Comparison of ENCODE assay signal across 28 cellular contexts in genomic region chr11:69864930-69865661, GRCh38. TPM values are rescaled to one million over a fixed set of nuclear protein-coding genes. Genes with fewer than 3 reads are reported as not detected.
"Had no signal": no experiment of that assay in that cellular context is flagged by ENCODE, and none has a peak within 500 bp of the region (broad histone marks: within the 10 kb centered on the region; RNA-seq: fewer than 3 reads in every experiment).

No MANE protein-coding gene starts in this region.

- H3K4me3 ChIP-seq: left ventricle myocardium inferior, mucosa of descending colon, SK-N-MC, thyroid gland, upper lobe of right lung had no signal

- H3K27me3 ChIP-seq: thyroid gland had no signal

- DNase-seq: activated CD4-positive, alpha-beta T cell treated with anti-CD3 and anti-CD28 coated beads, Interleukin-2, amount 10 ng/mL, durations not matched to agents 7 days and 5 days; activated CD4-positive, CD25-positive, alpha-beta regulatory T cell treated with anti-CD3 and anti-CD28 coated beads, Interleukin-2, amount 50 U/mL, for 72 hours; activated CD8-positive, alpha-beta T cell treated with anti-CD3 and anti-CD28 coated beads for 36 hours; activated naive CD4-positive, alpha-beta T cell treated with anti-CD3 and anti-CD28 coated beads for 36 hours; activated naive CD8-positive, alpha-beta T cell treated with anti-CD3 and anti-CD28 coated beads, Interleukin-2, amount 10 ng/mL, durations not matched to agents 7 days and 5 days; activated T-cell treated with anti-CD3 and anti-CD28 coated beads, Interleukin-2, amount 50 U/mL, for 4 hours; amygdala; effector CD8-positive, alpha-beta T cell; foreskin melanocyte; kidney glomerular epithelial cell; left ventricle myocardium inferior; mucosa of descending colon; retina; stimulated activated CD4-positive, alpha-beta T cell treated with anti-CD3 and anti-CD28 coated beads, Interleukin-4, amount 100 ng/mL, for 4 hours; stimulated activated naive CD8-positive, alpha-beta T cell treated with anti-CD3 and anti-CD28 coated beads, Interleukin-15, Interleukin-2, amounts not matched to agents 100 U/mL and 50 U/mL, for 24 hours; thyroid gland had no signal

- H3K4me3 Mint-ChIP-seq: activated CD4-positive, alpha-beta T cell treated with anti-CD3 and anti-CD28 coated beads, Interleukin-2, amount 10 ng/mL, durations not matched to agents 7 days and 5 days; activated CD8-positive, alpha-beta T cell treated with anti-CD3 and anti-CD28 coated beads for 36 hours; activated naive CD4-positive, alpha-beta T cell treated with anti-CD3 and anti-CD28 coated beads for 36 hours; activated naive CD8-positive, alpha-beta T cell treated with anti-CD3 and anti-CD28 coated beads, Interleukin-2, amount 10 ng/mL, durations not matched to agents 7 days and 5 days; activated T-cell treated with anti-CD3 and anti-CD28 coated beads, Interleukin-2, amount 50 U/mL, for 4 hours; dendritic cell treated with granulocyte-macrophage colony-stimulating factor and Interleukin-4, amounts not matched to agents 40 ng/mL and 50 ng/mL, for 4 days; memory B cell; T-helper 2 cell treated with Interferon-gamma antibody and Interleukin-4, amounts not matched to agents 5 μg/mL and 100 μg/mL, for 36 hours had no signal

- H3K9me3 ChIP-seq: left ventricle myocardium inferior, mucosa of descending colon, thyroid gland, upper lobe of right lung had no signal

- FAIRE-seq: bronchial epithelial cell had no signal

- H3K27ac ChIP-seq: left ventricle myocardium inferior, SK-N-MC, thyroid gland, upper lobe of right lung, VCaP had no signal

- H3K27ac Mint-ChIP-seq: activated CD4-positive, alpha-beta T cell treated with anti-CD3 and anti-CD28 coated beads, Interleukin-2, amount 10 ng/mL, durations not matched to agents 7 days and 5 days; activated CD8-positive, alpha-beta T cell treated with anti-CD3 and anti-CD28 coated beads for 36 hours; activated naive CD4-positive, alpha-beta T cell treated with anti-CD3 and anti-CD28 coated beads for 36 hours; activated naive CD8-positive, alpha-beta T cell treated with anti-CD3 and anti-CD28 coated beads, Interleukin-2, amount 10 ng/mL, durations not matched to agents 7 days and 5 days; activated T-helper 2 cell treated with anti-CD3 and anti-CD28 coated beads, Interferon-gamma antibody, Interleukin-2, Interleukin-4, amounts not matched to agents 10 μg/mL and 5 μg/mL and 100 μg/mL, durations not matched to agents 14 hours and 24 hours and 36 hours; dendritic cell treated with granulocyte-macrophage colony-stimulating factor and Interleukin-4, amounts not matched to agents 40 ng/mL and 50 ng/mL, for 4 days; memory B cell; progenitor cell of endocrine pancreas; T-helper 2 cell treated with Interferon-gamma antibody and Interleukin-4, amounts not matched to agents 5 μg/mL and 100 μg/mL, for 36 hours had no signal

- H3K4me1 Mint-ChIP-seq: activated CD4-positive, alpha-beta T cell treated with anti-CD3 and anti-CD28 coated beads, Interleukin-2, amount 10 ng/mL, durations not matched to agents 7 days and 5 days; activated naive CD8-positive, alpha-beta T cell treated with anti-CD3 and anti-CD28 coated beads, Interleukin-2, amount 10 ng/mL, durations not matched to agents 7 days and 5 days; memory B cell had no signal

- H3K36me3 ChIP-seq: left ventricle myocardium inferior, thyroid gland, upper lobe of right lung had no signal

- H3K36me3 Mint-ChIP-seq: activated naive CD8-positive, alpha-beta T cell treated with anti-CD3 and anti-CD28 coated beads, Interleukin-2, amount 10 ng/mL, durations not matched to agents 7 days and 5 days; memory B cell had no signal

- ATAC-seq: activated CD8-positive, alpha-beta T cell treated with anti-CD3 and anti-CD28 coated beads for 36 hours; activated T-cell treated with anti-CD3 and anti-CD28 coated beads, Interleukin-2, amount 50 U/mL, for 4 hours; mucosa of descending colon; stimulated activated naive CD8-positive, alpha-beta T cell treated with anti-CD3 and anti-CD28 coated beads, Interleukin-15, Interleukin-2, amounts not matched to agents 100 U/mL and 50 U/mL, for 24 hours; upper lobe of right lung had no signal

- H3K4me1 ChIP-seq: left ventricle myocardium inferior, thyroid gland, upper lobe of right lung had no signal

- H3K9me3 Mint-ChIP-seq: activated CD4-positive, alpha-beta T cell treated with anti-CD3 and anti-CD28 coated beads, Interleukin-2, amount 10 ng/mL, durations not matched to agents 7 days and 5 days; activated CD8-positive, alpha-beta T cell treated with anti-CD3 and anti-CD28 coated beads for 36 hours; activated naive CD4-positive, alpha-beta T cell treated with anti-CD3 and anti-CD28 coated beads for 36 hours; activated naive CD8-positive, alpha-beta T cell treated with anti-CD3 and anti-CD28 coated beads, Interleukin-2, amount 10 ng/mL, durations not matched to agents 7 days and 5 days; activated T-cell treated with anti-CD3 and anti-CD28 coated beads, Interleukin-2, amount 50 U/mL, for 4 hours; activated T-helper 2 cell treated with anti-CD3 and anti-CD28 coated beads, Interferon-gamma antibody, Interleukin-2, Interleukin-4, amounts not matched to agents 10 μg/mL and 5 μg/mL and 100 μg/mL, durations not matched to agents 14 hours and 24 hours and 36 hours; dendritic cell treated with granulocyte-macrophage colony-stimulating factor and Interleukin-4, amounts not matched to agents 40 ng/mL and 50 ng/mL, for 4 days; memory B cell; T-helper 2 cell treated with Interferon-gamma antibody and Interleukin-4, amounts not matched to agents 5 μg/mL and 100 μg/mL, for 36 hours had no signal

RNA-seq across cellular contexts. Expression of gene FGF3, which starts 45.9 kb away (rescaled TPM):
- total RNA-seq: activated CD4-positive, alpha-beta T cell treated with anti-CD3 and anti-CD28 coated beads, Interleukin-2, amount 10 ng/mL, durations not matched to agents 7 days and 5 days; activated CD8-positive, alpha-beta T cell treated with anti-CD3 and anti-CD28 coated beads for 36 hours; activated naive CD4-positive, alpha-beta T cell treated with anti-CD3 and anti-CD28 coated beads for 36 hours; activated naive CD8-positive, alpha-beta T cell treated with anti-CD3 and anti-CD28 coated beads, Interleukin-2, amount 10 ng/mL, durations not matched to agents 7 days and 5 days; activated T-cell treated with anti-CD3 and anti-CD28 coated beads, Interleukin-2, amount 50 U/mL, for 4 hours; activated T-helper 2 cell treated with anti-CD3 and anti-CD28 coated beads, Interferon-gamma antibody, Interleukin-2, Interleukin-4, amounts not matched to agents 10 μg/mL and 5 μg/mL and 100 μg/mL, durations not matched to agents 14 hours and 24 hours and 36 hours; bronchial epithelial cell; left ventricle myocardium inferior; mucosa of descending colon; omental fat pad; progenitor cell of endocrine pancreas; subcutaneous adipose tissue; thyroid gland; upper lobe of right lung had no signal
- polyA plus RNA-seq: esophagus had no signal
